In the genomic region with DNA sequence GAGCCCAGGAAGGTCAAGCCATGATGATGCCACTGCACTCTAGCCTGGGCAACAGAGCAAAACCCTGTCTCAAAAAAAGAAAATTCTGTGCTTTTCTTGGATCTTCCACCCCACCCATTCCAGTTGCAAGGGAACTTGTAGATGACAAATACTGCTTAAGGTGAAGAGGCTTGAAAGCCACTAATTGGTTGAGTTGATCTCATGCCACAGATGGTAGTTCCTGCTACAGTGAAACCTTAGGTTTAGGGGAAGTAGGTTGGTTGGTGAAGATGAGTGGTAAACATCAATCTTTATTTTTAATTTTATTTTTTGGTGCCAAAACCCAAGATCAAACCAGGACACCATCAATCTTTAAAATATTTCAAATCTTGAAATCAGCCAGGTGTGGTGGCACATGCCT, we compare ENCODE assay signal across 15 cellular contexts. TPM values are rescaled to one million over a fixed set of nuclear protein-coding genes. Genes with fewer than 3 reads are reported as not detected.
DNase-seq lines count a peak whose midpoint lies in the region; ATAC-seq, FAIRE-seq and TF ChIP-seq lines count a peak whose summit lies in the region.
"Had no signal": no experiment of that assay in that cellular context is flagged by ENCODE, and none has a peak within 500 bp of the region (broad histone marks: within the 10 kb centered on the region; RNA-seq: fewer than 3 reads in every experiment).

No MANE protein-coding gene starts in this region.

- H2AFZ ChIP-seq in GM12878 (ENCODE audit: control insufficient read depth, low read depth, low read length) = no peak overlapping the region; the same call in 1 of the 2 replicates

- TF ChIP-seq EP300 in GM12878 (IDR thresholded peaks at IDR 0.05; ENCODE audit: borderline replicate concordance in 1 of 2, control insufficient read depth in 1 of 2, low read depth in 2 of 2, low read length in 2 of 2) = no peak

- peak overlapping the region; percentile 64 for H3K27ac Mint-ChIP-seq in CD8-positive, alpha-beta T cell

- CTCF ChIA-PET in CD8-positive, alpha-beta T cell (lab: Charles Lee) = no interaction called here
- CTCF ChIA-PET in GM12878 (lab: Yijun Ruan, JAX) = interaction anchor here (0.8 to 7.9 kb wide), 3 partner anchors 9 to 58 kb away, joined by 3 to 74 read pairs (median 4); no protein-coding TSS in a partner anchor

- ATAC-seq in CD8-positive, alpha-beta T cell = no peak
- ATAC-seq in GM12878 = peak; percentile 19
- ATAC-seq in HG03354 (IDR thresholded peaks at IDR 0.05; ENCODE audit: poor library complexity, severe bottlenecking, unreplicated experiment) = no peak
- ATAC-seq: heart left ventricle had no signal

- H3K27me3 Mint-ChIP-seq in CD8-positive, alpha-beta T cell (ENCODE audit: low read depth) = no peaks in the 10 kb centered on the region

- H3K9me3 Mint-ChIP-seq in CD8-positive, alpha-beta T cell = no peaks in the 10 kb centered on the region

- peak overlapping the region; percentile 56 for H3K4me2 ChIP-seq in GM12878 (ENCODE audit: control insufficient read depth, insufficient read depth)

- H4K20me1 ChIP-seq in GM12878 (ENCODE audit: control insufficient read depth, insufficient read depth) = no peaks in the 10 kb centered on the region

- peak; percentile 77 for FAIRE-seq in GM18507 (lab: Jason Lieb, UNC)
- FAIRE-seq in GM12878 (lab: Jason Lieb, UNC) = peak; percentile 23

- RAD21 ChIA-PET in GM12878 (lab: Charles Lee; ENCODE audit: unreplicated experiment) = interaction anchor here (3.7 to 12.5 kb wide), 2 partner anchors 27 to 46 kb away, joined by 25 to 183 read pairs; no protein-coding TSS in a partner anchor

- H3K9me3 ChIP-seq in CD8-positive, alpha-beta T cell (ENCODE audit: low read length) = no peaks in the 10 kb centered on the region
- H3K9me3 ChIP-seq in GM12878 (replicated peaks; ENCODE audit: control insufficient read depth, insufficient read depth, low read length) = no peaks in the 10 kb centered on the region
- H3K9me3 ChIP-seq: esophagus muscularis mucosa, heart left ventricle had no signal

- no peak overlapping the region for H3K27ac ChIP-seq in CD8-positive, alpha-beta T cell (ENCODE audit: low read depth, low read length)
- H3K27ac ChIP-seq in GM12878 (ENCODE audit: control insufficient read depth, insufficient read depth) = peak overlapping the region; percentile 59
- H3K27ac ChIP-seq: esophagus muscularis mucosa, heart left ventricle had no signal

- peaks cover 35% of the 10 kb centered on the region for H3K4me1 Mint-ChIP-seq in CD8-positive, alpha-beta T cell (ENCODE audit: low read depth)

- no peak overlapping the region for H3K4me3 Mint-ChIP-seq in CD8-positive, alpha-beta T cell

- TF ChIP-seq POLR2A in GM12878 (IDR thresholded peaks at IDR 0.05; ENCODE audit: low read depth, low read length) = no peak

- peaks cover 38% of the 10 kb centered on the region for H3K79me2 ChIP-seq in GM12878 (ENCODE audit: control insufficient read depth, insufficient read depth, low read length)

- no peak for TF ChIP-seq CTCF in CD8-positive, alpha-beta T cell (IDR thresholded peaks at IDR 0.05)
- TF ChIP-seq CTCF in GM12878 (IDR thresholded peaks at IDR 0.05 in 2 of 3, conservative IDR thresholded peaks at IDR 0.05 in 1 of 3; ENCODE audit: control insufficient read depth in 2 of 3, extremely low read depth in 1 of 3, insufficient read depth in 1 of 3, low read depth in 3 of 3, low read length in 3 of 3) = no peak

- POLR2A ChIA-PET in CD8-positive, alpha-beta T cell (lab: Charles Lee) = no interaction called here
- POLR2A ChIA-PET in GM12878 (lab: Charles Lee) = interaction anchor here (1.2 to 4.6 kb wide), 6 partner anchors 25 to 160 kb away, joined by 3 to 46 read pairs (median 24); partner anchors contain the start of genes ANKRD16 and FBH1

- no peaks in the 10 kb centered on the region for H3K36me3 ChIP-seq in CD8-positive, alpha-beta T cell (ENCODE audit: insufficient read depth, low read length)
- no peaks in the 10 kb centered on the region for H3K36me3 ChIP-seq in GM12878 (ENCODE audit: control insufficient read depth in 2 of 2, insufficient read depth in 2 of 2, low read length in 1 of 2)
- H3K36me3 ChIP-seq: esophagus muscularis mucosa, heart left ventricle had no signal

- no peaks in the 10 kb centered on the region for H3K27me3 ChIP-seq in CD8-positive, alpha-beta T cell (ENCODE audit: insufficient read depth, low read length)
- no peaks in the 10 kb centered on the region for H3K27me3 ChIP-seq in GM12878 (replicated peaks in 1 of 2; ENCODE audit: control insufficient read depth in 2 of 2, insufficient read depth in 2 of 2, low read length in 1 of 2)
- H3K27me3 ChIP-seq: esophagus muscularis mucosa, heart left ventricle had no signal

- no peak overlapping the region for H3K4me3 ChIP-seq in CD8-positive, alpha-beta T cell (ENCODE audit: low read depth, low read length)
- 0 out of 2 replicates have a peak overlapping the region, but pooled peaks have one; percentile 10 for H3K4me3 ChIP-seq in GM12878
- H3K4me3 ChIP-seq: esophagus muscularis mucosa, heart left ventricle had no signal

- peaks cover 27% of the 10 kb centered on the region for H3K4me1 ChIP-seq in CD8-positive, alpha-beta T cell (ENCODE audit: insufficient read depth, low read length)
- H3K4me1 ChIP-seq in GM12878 (ENCODE audit: control insufficient read depth, insufficient read depth, low read length) = peaks cover 59% of the 10 kb centered on the region

- TF ChIP-seq RAD21 in GM12878 (IDR thresholded peaks at IDR 0.05; ENCODE audit: insufficient read depth, low read depth, low read length) = no peak

- in situ Hi-C loops in GM12878 (cut with MboI) = no loop called here

- DNase-seq in CD8-positive, alpha-beta T cell = no peak
- DNase-seq in GM18507 (ENCODE audit: extremely low spot score, insufficient read length, low read depth) = no peak
- DNase-seq in NOMO-1 treated with dmso at 0.1 percent for 144 hours (lab: John Stamatoyannopoulos, UW; ENCODE audit: unreplicated experiment) = peak; percentile 57
- peak; percentile 47 for DNase-seq in GM12878 (ENCODE audit: low read depth, low spot score)
- no peak for DNase-seq in T-helper 9 cell
- DNase-seq in anterior cingulate cortex (lab: John Stamatoyannopoulos, UW) = no peak
- DNase-seq: activated CD4-positive, CD25-positive, alpha-beta regulatory T cell; heart left ventricle; islet precursor cell; mesenchymal stem cell; NCI-H187; NCI-H446 treated with DMSO at 0.1 percent for 48 hours; retina had no signal

- intact Hi-C loops in CD8-positive, alpha-beta T cell (cut with DNase I, micrococcal nuclease) = loop anchor here (10.0 kb wide), 2 partner anchors 159 to 1999 kb away; partner anchors contain the start of genes IL15RA (in 1 of the 2) and TAF3 (in 1 of the 2)
- intact Hi-C loops in GM12878 (cut with micrococcal nuclease; ENCODE audit: unreplicated experiment) = no loop called here

- no TSS peak for BruUV-seq in GM12878 (replicated peaks; lab: Mats Ljungman, UMichigan)

- SMC1A ChIA-PET in GM12878 (lab: Charles Lee; ENCODE audit: uncharacterized antibody, unreplicated experiment) = interaction anchor here (1.2 to 3.4 kb wide), 5 partner anchors 10 to 88 kb away, joined by 4 to 32 read pairs (median 11); no protein-coding TSS in a partner anchor

- H3K9ac ChIP-seq in GM12878 (ENCODE audit: control insufficient read depth, insufficient read depth, low read length) = no peak overlapping the region

- H3K36me3 Mint-ChIP-seq in CD8-positive, alpha-beta T cell = peaks cover 11% of the 10 kb centered on the region

TF ChIP-seq in GM12878, 131 proteins besides CTCF, POLR2A, EP300 and RAD21 (continues in another document):
- peak; percentile 18; the same call in 1 of the 2 replicates for TF ChIP-seq SPI1 (IDR thresholded peaks at IDR 0.05; ENCODE audit: borderline replicate concordance, insufficient read depth, low read depth, low read length)
- TF ChIP-seq BHLHE40 (IDR thresholded peaks at IDR 0.05; ENCODE audit: borderline replicate concordance in 1 of 2, low read depth in 2 of 2, low read length in 1 of 2) = peak in 1 of 2 experiments; percentile 15; a peak in 1 of 4 replicates
- TF ChIP-seq EGR1 (IDR thresholded peaks at IDR 0.05; ENCODE audit: borderline replicate concordance in 1 of 2, low read depth in 2 of 2, low read length in 2 of 2) = no peak
- TF ChIP-seq POU2F2 (IDR thresholded peaks at IDR 0.05; ENCODE audit: borderline replicate concordance, low read depth, low read length) = no peak
- TF ChIP-seq ASH2L (IDR thresholded peaks at IDR 0.05; ENCODE audit: borderline replicate concordance, low read depth) = no peak
- 0 out of 2 replicates have a peak, but pooled peaks have one; percentile 13 for TF ChIP-seq BCL11A (IDR thresholded peaks at IDR 0.05; ENCODE audit: low read depth, low read length)
- peak; percentile 51 for TF ChIP-seq RUNX3 (IDR thresholded peaks at IDR 0.05; ENCODE audit: low read length)
- TF ChIP-seq MTA2 (IDR thresholded peaks at IDR 0.05; ENCODE audit: low read depth) = peak; percentile 37; the same call in 1 of the 2 replicates
- TF ChIP-seq SMAD5 (IDR thresholded peaks at IDR 0.05; ENCODE audit: low read depth) = no peak
- 0 out of 4 replicates have a peak, but pooled peaks of 1 of the 2 experiments have one; percentile 22 for TF ChIP-seq ETV6 (conservative IDR thresholded peaks at IDR 0.05 in 1 of 2, IDR thresholded peaks at IDR 0.05 in 1 of 2; ENCODE audit: borderline replicate concordance in 1 of 2, low read depth in 1 of 2)
- TF ChIP-seq, protein P1, sequence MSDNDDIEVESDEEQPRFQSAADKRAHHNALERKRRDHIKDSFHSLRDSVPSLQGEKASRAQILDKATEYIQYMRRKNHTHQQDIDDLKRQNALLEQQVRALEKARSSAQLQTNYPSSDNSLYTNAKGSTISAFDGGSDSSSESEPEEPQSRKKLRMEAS (IDR thresholded peaks at IDR 0.05; ENCODE audit: low read depth, low read length) = no peak
- TF ChIP-seq IKZF2 (IDR thresholded peaks at IDR 0.05) = peak; percentile 29 to 36; a peak in 2 of 4 replicates

RNA-seq across cellular contexts. Expression of gene GDI2, which starts 2.9 kb away (rescaled TPM):
- 10 to 100 TPM; 62.1 to 70.5 TPM for total RNA-seq in CD8-positive, alpha-beta T cell
- total RNA-seq in GM12878 (2013; cell fraction: nucleolus; rRNA removed) = 115 and 118 TPM in 2 replicates
- total RNA-seq in GM12878 (2014; rRNA removed) = 376 and 409 TPM in 2 replicates
- 384 and 395 TPM in 2 replicates for total RNA-seq in GM12878 (2014; rRNA removed; fragmentation: Illumina TruSeq; extraction: Trizol)
- 261 and 262 TPM in 2 replicates for total RNA-seq in GM12878 (2021)
- polyA plus RNA-seq in GM12878 (2011; ENCODE audit: low read depth) = 170 TPM
- polyA plus RNA-seq in GM12878 (2011; rRNA removed) = 278 and 498 TPM in 2 replicates
- 192 and 220 TPM in 2 replicates for polyA plus RNA-seq in GM12878 (2011; cell fraction: cytosol; rRNA removed)
- polyA plus RNA-seq in GM12878 (2011; cell fraction: nucleus; rRNA removed) = 89.3 and 133 TPM in 2 replicates
- polyA plus RNA-seq in GM12878 (2012) = 197 and 223 TPM in 2 replicates
- 334 and 406 TPM in 2 replicates for polyA plus RNA-seq in GM12878 (2014; fragmentation: Illumina TruSeq; extraction: Trizol)
- polyA plus RNA-seq in GM12878 (2014; fragmentation: Nextera tagmentation; extraction: Ambion mirVana) = 100 to 1,000 TPM; 264 to 334 TPM
- polyA plus RNA-seq in GM12878 (2014; rRNA removed) = 233 and 268 TPM in 2 replicates
- polyA plus RNA-seq in GM12878 (2016; fragmentation: Nextera tagmentation; extraction: Ambion mirVana) = 100 to 1,000 TPM; 264 to 275 TPM
- 242 and 246 TPM in 2 replicates for polyA minus RNA-seq in GM12878 (2011; rRNA and poly(A)+ RNA removed)
- 185 and 211 TPM in 2 replicates for polyA minus RNA-seq in GM12878 (2011; cell fraction: cytosol; rRNA and poly(A)+ RNA removed)
- polyA minus RNA-seq in GM12878 (2011; cell fraction: nucleus; rRNA and poly(A)+ RNA removed) = 48.5 and 83.2 TPM in 2 replicates

Comparison
In these comparisons a context has a peak if more than half of its experiments do, and no peak if none do; other contexts are left out.
1. DNase-seq: peak in NOMO-1 treated with dmso at 0.1 percent for 144 hours (single experiment) and GM12878 (single experiment); none in CD8-positive, alpha-beta T cell (0 of 7), GM18507 (single experiment), T-helper 9 cell (single experiment) and anterior cingulate cortex (0 of 58).